ENCODE assay signal across 12 cellular contexts in the genomic region with DNA sequence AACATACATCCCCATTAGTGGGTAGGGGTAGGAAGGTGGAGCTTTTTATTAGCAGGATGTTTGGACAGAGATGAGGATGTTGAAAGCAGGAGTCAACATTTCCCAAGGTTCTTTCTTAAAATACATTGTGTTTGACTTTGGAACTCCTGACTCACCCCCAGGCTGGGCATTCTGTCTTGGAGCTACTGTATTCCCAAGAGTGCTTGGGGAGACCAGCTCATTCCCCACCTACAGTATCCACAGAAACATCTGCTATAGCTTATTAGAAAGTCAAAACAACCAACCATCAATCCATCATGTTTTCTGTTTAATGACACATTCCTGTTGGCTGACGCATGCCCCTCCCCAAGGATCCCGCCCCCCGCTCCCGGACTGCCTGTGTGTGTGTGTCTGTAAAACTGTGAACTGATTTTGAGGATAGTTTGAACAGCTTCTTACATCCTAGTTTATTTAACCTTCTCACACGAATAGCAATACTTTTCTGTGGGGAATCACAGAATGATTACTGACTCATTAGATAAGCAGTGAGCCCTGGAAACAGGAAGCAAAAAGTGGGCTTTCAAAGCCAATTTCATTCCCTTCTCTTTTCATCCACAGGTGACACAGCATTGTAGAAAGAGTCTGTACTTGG.
DNase-seq lines count a peak whose midpoint lies in the region; TF ChIP-seq lines count a peak whose summit lies in the region.
"Had no signal": no experiment of that assay in that cellular context is flagged by ENCODE, and none has a peak within 500 bp of the region (broad histone marks: within the 10 kb centered on the region; RNA-seq: fewer than 3 reads in every experiment).

No MANE protein-coding gene starts in this region.

- no peak overlapping the region for H3K4me3 ChIP-seq in AG04450 (ENCODE audit: low read depth, low read length)
- H3K4me3 ChIP-seq: GM23338 had no signal

- POLR2A ChIA-PET in AG04450 (lab: Yijun Ruan, JAX) = interaction anchor here (0.8 to 1.8 kb wide), 14 partner anchors 9 to 256 kb away, joined by 3 to 14 read pairs (median 4); no protein-coding TSS in a partner anchor

- no peaks in the 10 kb centered on the region for H3K9me3 ChIP-seq in AG04450 (ENCODE audit: control insufficient read depth, insufficient read depth, low read length)

- H3K9me3 Mint-ChIP-seq in chondrocyte (ENCODE audit: low read depth) (no peaks in the 10 kb centered on the region), mesothelial cell of epicardium (no peaks in the 10 kb centered on the region)
- H3K9me3 Mint-ChIP-seq: activated naive CD4-positive, alpha-beta T cell treated with anti-CD3 and anti-CD28 coated beads for 36 hours; GM23338 had no signal

- H3K36me3 Mint-ChIP-seq in chondrocyte (ENCODE audit: low read depth) = peaks cover 2% of the 10 kb centered on the region
- H3K36me3 Mint-ChIP-seq in mesothelial cell of epicardium = no peaks in the 10 kb centered on the region

- H3K4me1 Mint-ChIP-seq in chondrocyte (ENCODE audit: low read depth) (peaks cover 71% of the 10 kb centered on the region), mesothelial cell of epicardium (peaks cover 15% of the 10 kb centered on the region)
- H3K4me1 Mint-ChIP-seq: GM23338 had no signal

- TF ChIP-seq CTCF in AG04450 (IDR thresholded peaks at IDR 0.05; ENCODE audit: low read depth, low read length) (no peak), chondrocyte (IDR thresholded peaks at IDR 0.05) (no peak), mesothelial cell of epicardium (IDR thresholded peaks at IDR 0.05; ENCODE audit: unreplicated experiment) (no peak)

- DNase-seq in AG04450 (ENCODE audit: low read depth, low spot score) (peak; percentile 96), NCI-H1694 treated with DMSO at 0.1 percent for 48 hours (lab: John Stamatoyannopoulos, UW) (peak; percentile 66), chondrocyte (ENCODE audit: low spot score) (no peak), mesothelial cell of epicardium (ENCODE audit: low spot score in 2 of 2, unreplicated experiment in 2 of 2) (no peak), NCI-H2081 (lab: John Stamatoyannopoulos, UW) (no peak), KG1 (lab: John Stamatoyannopoulos, UW) (no peak), DMS114 treated with DMSO at 0.1 percent for 48 hours (lab: John Stamatoyannopoulos, UW; ENCODE audit: unreplicated experiment) (no peak)
- no peak for DNase-seq in stimulated activated naive CD4-positive, alpha-beta T cell treated with Interleukin-2 at 50 U/mL for 16 hours (lab: John Stamatoyannopoulos, UW)
- DNase-seq: activated naive CD4-positive, alpha-beta T cell treated with anti-CD3 and anti-CD28 coated beads for 36 hours; CD8-positive, alpha-beta memory T cell; posterior cingulate gyrus had no signal

- CTCF ChIA-PET in AG04450 (lab: Charles Lee) = interaction anchor here (1.0 to 3.9 kb wide), 3 partner anchors 27 to 124 kb away, joined by 3 to 15 read pairs (median 6); no protein-coding TSS in a partner anchor

- H3K27me3 Mint-ChIP-seq in chondrocyte (ENCODE audit: low read depth) (no peaks in the 10 kb centered on the region), mesothelial cell of epicardium (ENCODE audit: low read depth) (no peaks in the 10 kb centered on the region)
- H3K27me3 Mint-ChIP-seq: CD8-positive, alpha-beta memory T cell had no signal

- H3K27me3 ChIP-seq in AG04450 (ENCODE audit: control insufficient read depth, insufficient read depth, low read length) = no peaks in the 10 kb centered on the region

- H3K27ac Mint-ChIP-seq in chondrocyte (ENCODE audit: unreplicated experiment) (peak overlapping the region; percentile 99), mesothelial cell of epicardium (peak overlapping the region; percentile 33)
- H3K27ac Mint-ChIP-seq: activated naive CD4-positive, alpha-beta T cell treated with anti-CD3 and anti-CD28 coated beads for 36 hours; GM23338 had no signal

- peak overlapping the region; percentile 58 for H3K27ac ChIP-seq in AG04450 (ENCODE audit: low read depth, low read length)

- H3K4me3 Mint-ChIP-seq in chondrocyte (ENCODE audit: unreplicated experiment) (peak overlapping the region; percentile 26), mesothelial cell of epicardium (no peak overlapping the region)
- H3K4me3 Mint-ChIP-seq: activated naive CD4-positive, alpha-beta T cell treated with anti-CD3 and anti-CD28 coated beads for 36 hours; CD8-positive, alpha-beta memory T cell; GM23338 had no signal

Comparison
In these comparisons a context has a peak if more than half of its experiments do, and no peak if none do; other contexts are left out.
1. DNase-seq: peak in AG04450 (single experiment) and NCI-H1694 treated with DMSO at 0.1 percent for 48 hours (single experiment); none in chondrocyte (single experiment), mesothelial cell of epicardium (0 of 2), NCI-H2081 (0 of 2), stimulated activated naive CD4-positive, alpha-beta T cell treated with Interleukin-2 at 50 U/mL for 16 hours (single experiment), KG1 (single experiment) and DMS114 treated with DMSO at 0.1 percent for 48 hours (single experiment).